ENCODE assay signal across 8 cellular contexts in the genomic region with DNA sequence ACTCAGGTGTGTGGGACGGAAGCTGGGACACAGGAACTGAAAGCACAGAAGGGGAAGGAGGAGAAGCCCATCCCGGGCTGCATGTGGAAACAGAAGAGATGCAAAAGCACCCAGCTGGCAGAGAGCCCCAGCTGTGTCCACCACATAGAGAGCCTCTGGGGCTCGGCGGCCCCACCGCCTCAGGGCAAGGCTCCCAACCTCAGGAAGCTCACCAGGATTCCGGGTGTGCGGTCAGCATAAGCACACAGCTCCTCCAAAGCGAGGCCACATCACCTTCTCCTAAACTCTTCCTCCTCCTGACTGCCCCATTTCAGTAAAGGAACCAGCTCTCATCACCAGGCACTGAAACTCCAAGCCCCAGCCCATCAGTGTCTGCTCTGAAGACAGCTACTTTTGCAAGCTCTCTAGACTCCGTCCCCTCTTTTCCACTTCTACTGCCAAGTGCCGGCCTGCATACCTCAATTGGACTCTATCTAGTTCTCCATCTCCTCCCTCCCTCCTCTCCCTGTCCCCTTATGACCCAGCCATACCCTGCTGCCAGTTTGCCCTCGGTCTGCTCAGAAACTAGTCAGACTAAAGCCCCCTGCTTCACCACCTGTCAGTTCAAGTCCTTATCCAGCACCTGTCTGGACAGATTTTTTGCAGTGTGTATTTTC. TPM values are rescaled to one million over a fixed set of nuclear protein-coding genes. Genes with fewer than 3 reads are reported as not detected.
DNase-seq lines count a peak whose midpoint lies in the region; ATAC-seq, FAIRE-seq and TF ChIP-seq lines count a peak whose summit lies in the region.

No MANE protein-coding gene starts in this region.

- peak overlapping the region; percentile 38 for H3K4me3 ChIP-seq in Loucy (ENCODE audit: low read length, poor library complexity, severe bottlenecking)
- no peak overlapping the region for H3K4me3 ChIP-seq in rectal smooth muscle tissue (ENCODE audit: low read length)

- no peaks in the 10 kb centered on the region for H3K27me3 ChIP-seq in Loucy (ENCODE audit: insufficient read depth, low read length, poor library complexity, severe bottlenecking)
- no peaks in the 10 kb centered on the region for H3K27me3 ChIP-seq in rectal smooth muscle tissue (ENCODE audit: control insufficient read depth, insufficient read depth, low read length)

- no peaks in the 10 kb centered on the region for H3K9me2 ChIP-seq in Loucy (replicated peaks; ENCODE audit: low read depth, low read length)

- H3K36me3 ChIP-seq in Loucy (ENCODE audit: insufficient read depth, low read length), result no peaks in the 10 kb centered on the region
- no peaks in the 10 kb centered on the region for H3K36me3 ChIP-seq in rectal smooth muscle tissue (ENCODE audit: control insufficient read depth, insufficient read depth, low read length)

- H3F3A ChIP-seq in Loucy (ENCODE audit: low read depth), result peaks cover 6% of the 10 kb centered on the region; the same call in 1 of the 2 replicates

- H3K4me1 ChIP-seq in Loucy (ENCODE audit: insufficient read depth, low read length, poor library complexity, severe bottlenecking) (peaks cover 69% of the 10 kb centered on the region), rectal smooth muscle tissue (ENCODE audit: control insufficient read depth, insufficient read depth, low read length) (peaks cover 31% of the 10 kb centered on the region)

- no peaks in the 10 kb centered on the region for H3K9me3 ChIP-seq in Loucy (ENCODE audit: insufficient read depth, low read depth, low read length)

- peak overlapping the region; percentile 62 for H3K27ac ChIP-seq in rectal smooth muscle tissue (ENCODE audit: low read depth, low read length)

- DNase-seq in GM12892 (ENCODE audit: insufficient read length) (no peak), dermis blood vessel endothelial cell (peak; percentile 28), T-helper 2 cell (no peak), NCI-H1105 treated with DMSO at 0.1 percent for 48 hours (lab: John Stamatoyannopoulos, UW) (no peak)

- peaks cover 10% of the 10 kb centered on the region for H4K20me1 ChIP-seq in Loucy (ENCODE audit: insufficient read depth, low read length, poor library complexity, severe bottlenecking)

- no peak overlapping the region for H2AFZ ChIP-seq in Loucy (ENCODE audit: low read length)

- H3K4me2 ChIP-seq in Loucy (ENCODE audit: low read depth, low read length, poor library complexity, severe bottlenecking), result peak overlapping the region; percentile 45

- TF ChIP-seq POLR2A in GM12892 (IDR thresholded peaks at IDR 0.05; ENCODE audit: low read depth, low read length), result peak; percentile 49; the same call in 1 of the 2 replicates

- H3K79me2 ChIP-seq in Loucy (ENCODE audit: insufficient read depth, low read length), result peaks cover 76% of the 10 kb centered on the region

- H3K9ac ChIP-seq in Loucy (ENCODE audit: low read depth, low read length, poor library complexity, severe bottlenecking) (peak overlapping the region; percentile 44), rectal smooth muscle tissue (ENCODE audit: low read length) (peak overlapping the region; percentile 6)

- no peak for TF ChIP-seq CTCF in Loucy (conservative IDR thresholded peaks at IDR 0.05; ENCODE audit: low read length)

- peak; percentile 54 for FAIRE-seq in GM12892 (lab: Jason Lieb, UNC)

- ATAC-seq in GM18861 (IDR thresholded peaks at IDR 0.05; ENCODE audit: unreplicated experiment) (no peak), HG02840 (IDR thresholded peaks at IDR 0.05; ENCODE audit: low FRiP score, unreplicated experiment) (no peak)

RNA-seq across cellular contexts. Expression of a gene that starts 6.0 kb away (rescaled TPM):
- polyA plus RNA-seq in GM12892 (2012; ENCODE audit: missing spikeins), result 37.6 TPM
- 52.4 and 61.2 TPM in 2 replicates for total RNA-seq in dermis blood vessel endothelial cell

RNA-seq across cellular contexts. Expression of a gene that starts 21.5 kb away (rescaled TPM):
- 10.1 TPM for polyA plus RNA-seq in GM12892 (2012; ENCODE audit: missing spikeins)
- 11.2 and 19.9 TPM in 2 replicates for total RNA-seq in dermis blood vessel endothelial cell
